Comparison of ENCODE assay signal across 2 cellular contexts in genomic region chr7:35680403-35681013, GRCh38.
TF ChIP-seq lines count a peak whose summit lies in the region.

No MANE protein-coding gene starts in this region.

TF ChIP-seq in SK-N-SH treated with all-trans-retinoic acid at 6 μM for 48 hours, 23 proteins besides CTCF, POLR2A, EP300 and RAD21 (continued from another document):
- TF ChIP-seq POU6F1 (CRISPR knock-in tag; IDR thresholded peaks at IDR 0.05; ENCODE audit: borderline replicate concordance, low read depth) (no peak), CSRNP3 (CRISPR knock-in tag; IDR thresholded peaks at IDR 0.05) (no peak), OSR1 (CRISPR knock-in tag; IDR thresholded peaks at IDR 0.05) (no peak), BACH2 (CRISPR knock-in tag; IDR thresholded peaks at IDR 0.05; ENCODE audit: borderline replicate concordance) (no peak), PATZ1 (CRISPR knock-in tag; IDR thresholded peaks at IDR 0.05; ENCODE audit: borderline replicate concordance) (no peak), TOX (CRISPR knock-in tag; IDR thresholded peaks at IDR 0.05; ENCODE audit: borderline replicate concordance) (no peak), RARB (CRISPR knock-in tag; IDR thresholded peaks at IDR 0.05) (no peak), SNAI2 (CRISPR knock-in tag; IDR thresholded peaks at IDR 0.05) (no peak)
- TF ChIP-seq, protein P1, sequence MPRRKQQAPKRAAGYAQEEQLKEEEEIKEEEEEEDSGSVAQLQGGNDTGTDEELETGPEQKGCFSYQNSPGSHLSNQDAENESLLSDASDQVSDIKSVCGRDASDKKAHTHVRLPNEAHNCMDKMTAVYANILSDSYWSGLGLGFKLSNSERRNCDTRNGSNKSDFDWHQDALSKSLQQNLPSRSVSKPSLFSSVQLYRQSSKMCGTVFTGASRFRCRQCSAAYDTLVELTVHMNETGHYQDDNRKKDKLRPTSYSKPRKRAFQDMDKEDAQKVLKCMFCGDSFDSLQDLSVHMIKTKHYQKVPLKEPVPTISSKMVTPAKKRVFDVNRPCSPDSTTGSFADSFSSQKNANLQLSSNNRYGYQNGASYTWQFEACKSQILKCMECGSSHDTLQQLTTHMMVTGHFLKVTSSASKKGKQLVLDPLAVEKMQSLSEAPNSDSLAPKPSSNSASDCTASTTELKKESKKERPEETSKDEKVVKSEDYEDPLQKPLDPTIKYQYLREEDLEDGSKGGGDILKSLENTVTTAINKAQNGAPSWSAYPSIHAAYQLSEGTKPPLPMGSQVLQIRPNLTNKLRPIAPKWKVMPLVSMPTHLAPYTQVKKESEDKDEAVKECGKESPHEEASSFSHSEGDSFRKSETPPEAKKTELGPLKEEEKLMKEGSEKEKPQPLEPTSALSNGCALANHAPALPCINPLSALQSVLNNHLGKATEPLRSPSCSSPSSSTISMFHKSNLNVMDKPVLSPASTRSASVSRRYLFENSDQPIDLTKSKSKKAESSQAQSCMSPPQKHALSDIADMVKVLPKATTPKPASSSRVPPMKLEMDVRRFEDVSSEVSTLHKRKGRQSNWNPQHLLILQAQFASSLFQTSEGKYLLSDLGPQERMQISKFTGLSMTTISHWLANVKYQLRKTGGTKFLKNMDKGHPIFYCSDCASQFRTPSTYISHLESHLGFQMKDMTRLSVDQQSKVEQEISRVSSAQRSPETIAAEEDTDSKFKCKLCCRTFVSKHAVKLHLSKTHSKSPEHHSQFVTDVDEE (CRISPR knock-in tag; IDR thresholded peaks at IDR 0.05) = no peak

TF ChIP-seq in SK-N-SH, 30 proteins besides CTCF, POLR2A, EP300 and RAD21 (continued from another document):
- no peak for TF ChIP-seq USF1 (IDR thresholded peaks at IDR 0.05; ENCODE audit: borderline replicate concordance, low read depth)
- no peak for TF ChIP-seq NFIC (IDR thresholded peaks at IDR 0.05; ENCODE audit: borderline replicate concordance)
